Comparison of ENCODE assay signal across 7 cellular contexts in genomic region chr18:75287006-75287405, GRCh38.
"Had no signal": no experiment of that assay in that cellular context is flagged by ENCODE, and none has a peak within 500 bp of the region (broad histone marks: within the 10 kb centered on the region; RNA-seq: fewer than 3 reads in every experiment).

No MANE protein-coding gene starts in this region.

- H3K4me3 ChIP-seq: K562 had no signal

- ATAC-seq: HepG2, K562 had no signal

- H3K27ac ChIP-seq: HL-60 had no signal

- H3K4me3 Mint-ChIP-seq: IgD-negative memory B cell had no signal

- H3K27me3 Mint-ChIP-seq: IgD-negative memory B cell had no signal

- DNase-seq: IMR-90, KBM-7, KG1 had no signal

- H3K27ac Mint-ChIP-seq: IgD-negative memory B cell had no signal
